In the genomic region with DNA sequence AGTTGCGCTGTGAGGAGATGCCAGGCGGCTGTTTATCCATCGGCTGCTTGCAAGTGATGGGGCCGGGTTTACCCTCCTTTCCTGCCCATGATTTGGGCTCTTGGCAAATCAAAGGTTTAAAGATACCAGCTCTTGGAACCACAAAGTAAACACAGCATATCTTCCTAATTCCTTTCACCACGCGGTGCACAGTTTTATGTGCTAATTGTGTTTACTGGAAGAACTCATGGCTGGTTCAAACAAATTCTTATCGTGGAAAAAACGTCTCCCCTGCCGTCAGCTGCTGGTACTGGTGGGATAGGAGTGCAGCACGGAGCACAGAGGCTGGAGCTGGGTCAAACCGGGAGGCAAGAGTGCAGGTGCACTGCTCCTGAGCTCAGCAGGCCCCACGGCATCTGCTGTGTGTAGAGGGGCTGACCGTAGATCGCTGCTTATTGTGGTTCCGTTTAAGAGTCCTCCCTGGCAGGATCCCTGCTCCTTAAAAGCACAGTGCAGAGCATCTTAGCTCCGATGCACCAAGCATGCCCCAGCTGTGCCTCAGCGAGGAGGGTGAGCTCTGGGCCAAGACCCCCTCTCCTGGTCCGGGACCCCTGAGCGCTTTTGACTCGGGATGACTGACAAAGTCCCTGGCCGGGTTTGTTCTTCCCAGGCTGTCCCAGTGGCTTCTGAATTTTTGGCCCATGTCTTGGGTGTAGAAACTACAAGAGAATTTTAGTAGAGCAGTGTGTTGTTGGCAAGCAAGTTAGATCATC, we compare ENCODE assay signal across 15 cellular contexts. TPM values are rescaled to one million over a fixed set of nuclear protein-coding genes. Genes with fewer than 3 reads are reported as not detected.
A peak's percentile ranks its signal among the peaks of the same experiment; 100 is the strongest.
DNase-seq lines count a peak whose midpoint lies in the region; ATAC-seq and TF ChIP-seq lines count a peak whose summit lies in the region.
"Had no signal": no experiment of that assay in that cellular context is flagged by ENCODE, and none has a peak within 500 bp of the region (broad histone marks: within the 10 kb centered on the region; RNA-seq: fewer than 3 reads in every experiment).

No MANE protein-coding gene starts in this region.

- DNase-seq in right atrium auricular region (ENCODE audit: low spot score) (peak; percentile 36), left ventricle myocardium inferior (no peak), RWPE2 (ENCODE audit: low spot score) (no peak), fibroblast of villous mesenchyme (ENCODE audit: low read depth) (peak; percentile 96), SKM-1 treated with dmso at 0.1 percent for 144 hours (lab: John Stamatoyannopoulos, UW; ENCODE audit: unreplicated experiment) (no peak)
- DNase-seq in stimulated activated naive CD8-positive, alpha-beta T cell treated with anti-CD3 and anti-CD28 coated beads, Interleukin-15, Interleukin-2, amounts not matched to agents 100 U/mL and 50 U/mL, for 24 hours = no peak
- DNase-seq: activated CD4-positive, alpha-beta T cell treated with anti-CD3 and anti-CD28 coated beads, Interleukin-2, amount 50 U/mL, for 48 hours; cerebellar nuclear complex; left cardiac atrium; mucosa of descending colon; NCI-H2029 treated with DMSO at 0.1 percent for 48 hours; right lobe of liver had no signal

- no peaks in the 10 kb centered on the region for H3K4me1 ChIP-seq in right atrium auricular region
- no peaks in the 10 kb centered on the region for H3K4me1 ChIP-seq in left ventricle myocardium inferior
- H3K4me1 ChIP-seq in RWPE2 (ENCODE audit: insufficient read depth, poor library complexity, severe bottlenecking) = no peaks in the 10 kb centered on the region
- H3K4me1 ChIP-seq: adrenal gland, right lobe of liver had no signal

- H3K36me3 ChIP-seq in right atrium auricular region (no peaks in the 10 kb centered on the region), left ventricle myocardium inferior (no peaks in the 10 kb centered on the region), RWPE2 (ENCODE audit: low read depth) (no peaks in the 10 kb centered on the region)
- H3K36me3 ChIP-seq: adrenal gland, right lobe of liver had no signal

- no peaks in the 10 kb centered on the region for H3K27me3 ChIP-seq in right atrium auricular region
- peaks cover 41% of the 10 kb centered on the region for H3K27me3 ChIP-seq in left ventricle myocardium inferior (ENCODE audit: low read depth)
- H3K27me3 ChIP-seq in RWPE2 (ENCODE audit: insufficient read depth, poor library complexity, severe bottlenecking) = no peaks in the 10 kb centered on the region
- H3K27me3 ChIP-seq: right lobe of liver had no signal

- no peak for TF ChIP-seq CTCF in right atrium auricular region (IDR thresholded peaks at IDR 0.05)
- TF ChIP-seq CTCF in left ventricle myocardium inferior (IDR thresholded peaks at IDR 0.05; ENCODE audit: borderline replicate concordance) = no peak
- no peak for TF ChIP-seq CTCF in RWPE2 (IDR thresholded peaks at IDR 0.05; ENCODE audit: poor library complexity, severe bottlenecking)
- TF ChIP-seq CTCF in fibroblast of villous mesenchyme (IDR thresholded peaks at IDR 0.05; ENCODE audit: insufficient read depth, low read depth, low read length) = peak; percentile 45

- intact Hi-C loops in left ventricle myocardium inferior (cut with micrococcal nuclease) = no loop called here

- H3K27ac ChIP-seq in right atrium auricular region = no peak overlapping the region
- H3K27ac ChIP-seq in left ventricle myocardium inferior (replicated peaks) = no peak overlapping the region
- H3K27ac ChIP-seq in RWPE2 (ENCODE audit: poor library complexity, severe bottlenecking) = peak overlapping the region; percentile 97
- H3K27ac ChIP-seq: adrenal gland, right lobe of liver had no signal

- H3K9me3 ChIP-seq in right atrium auricular region = no peaks in the 10 kb centered on the region
- peaks cover 4% of the 10 kb centered on the region for H3K9me3 ChIP-seq in left ventricle myocardium inferior (replicated peaks)
- peaks cover 15% of the 10 kb centered on the region for H3K9me3 ChIP-seq in RWPE2 (ENCODE audit: severe bottlenecking)
- H3K9me3 ChIP-seq: adrenal gland, mucosa of descending colon, right lobe of liver had no signal

- ATAC-seq in RWPE2 (ENCODE audit: low read depth) (no peak), GM18858 (IDR thresholded peaks at IDR 0.05; ENCODE audit: unreplicated experiment) (no peak), HG03095 (IDR thresholded peaks at IDR 0.05; ENCODE audit: unreplicated experiment) (no peak)
- ATAC-seq in stimulated activated naive CD8-positive, alpha-beta T cell treated with anti-CD3 and anti-CD28 coated beads, Interleukin-15, Interleukin-2, amounts not matched to agents 100 U/mL and 50 U/mL, for 24 hours = no peak
- ATAC-seq: mucosa of descending colon, right lobe of liver had no signal

- no peak overlapping the region for H3K4me3 ChIP-seq in right atrium auricular region
- H3K4me3 ChIP-seq in left ventricle myocardium inferior = no peak overlapping the region
- no peak overlapping the region for H3K4me3 ChIP-seq in RWPE2 (ENCODE audit: severe bottlenecking)
- no peak overlapping the region for H3K4me3 ChIP-seq in fibroblast of villous mesenchyme (ENCODE audit: low read depth, low read length)
- H3K4me3 ChIP-seq: adrenal gland, mucosa of descending colon, right lobe of liver had no signal

RNA-seq across cellular contexts. Expression of a gene that starts 51.3 kb away (rescaled TPM):
- total RNA-seq in right atrium auricular region (100 to 1,000 TPM; 206 to 254 TPM), left ventricle myocardium inferior (186 TPM), fibroblast of villous mesenchyme (172 and 216 TPM in 2 replicates)

RNA-seq across cellular contexts. Expression of a gene that starts 58.7 kb away (rescaled TPM):
- total RNA-seq in right atrium auricular region (1 to 10 TPM in 1 of 2 donors, under 1 TPM in 1; 0.59 to 2.7 TPM), left ventricle myocardium inferior (0.33 TPM), fibroblast of villous mesenchyme (under 0.01 TPM in 2 replicates)

Comparison
In these comparisons a context has a peak if more than half of its experiments do, and no peak if none do; other contexts are left out.
1. DNase-seq: peak in right atrium auricular region (single experiment) and fibroblast of villous mesenchyme (single experiment); none in left ventricle myocardium inferior (single experiment), RWPE2 (single experiment), stimulated activated naive CD8-positive, alpha-beta T cell treated with anti-CD3 and anti-CD28 coated beads, Interleukin-15, Interleukin-2, amounts not matched to agents 100 U/mL and 50 U/mL, for 24 hours (single experiment) and SKM-1 treated with dmso at 0.1 percent for 144 hours (single experiment).